In the genomic region with DNA sequence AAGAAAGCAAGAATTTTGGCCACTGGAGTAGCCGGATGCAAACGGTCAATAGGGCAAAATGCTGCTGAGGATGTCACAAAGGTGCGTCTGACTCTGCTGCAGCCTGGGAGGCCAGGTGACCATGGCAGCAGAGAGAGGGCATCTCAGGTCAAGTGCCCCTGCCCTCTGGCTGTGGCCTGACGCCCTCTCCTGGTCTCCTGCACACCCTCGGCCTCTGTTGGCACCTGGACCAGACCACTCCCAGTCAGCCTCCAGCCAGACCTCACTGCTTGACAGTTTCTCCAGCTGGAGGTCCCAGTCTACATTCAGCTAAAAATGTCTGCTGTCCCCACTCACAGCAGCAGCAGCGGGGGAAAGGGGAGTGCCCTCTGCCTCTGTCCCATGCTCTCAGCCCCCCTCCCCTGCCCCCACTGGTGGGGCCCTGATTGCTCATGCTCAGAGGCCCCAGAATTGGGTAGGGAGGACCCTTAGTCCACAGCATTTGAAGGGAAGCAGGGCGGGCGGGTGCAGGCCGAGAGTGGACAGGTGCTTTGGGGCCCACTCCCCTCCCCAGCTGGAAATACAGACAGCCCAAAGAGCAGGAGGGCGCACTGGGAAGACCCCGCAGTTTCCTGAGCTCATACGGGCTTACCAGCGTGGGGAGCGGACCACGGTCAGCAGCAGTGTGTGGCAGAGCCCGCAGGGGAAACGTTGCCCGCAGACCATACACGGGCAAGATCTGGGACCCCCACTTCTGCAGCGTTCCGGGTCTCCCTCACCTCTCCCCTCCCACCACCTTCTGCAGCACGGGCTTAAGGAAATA, we compare ENCODE assay signal across 12 cellular contexts. TPM values are rescaled to one million over a fixed set of nuclear protein-coding genes. Genes with fewer than 3 reads are reported as not detected.
DNase-seq lines count a peak whose midpoint lies in the region; ATAC-seq, FAIRE-seq and TF ChIP-seq lines count a peak whose summit lies in the region.
"Had no signal": no experiment of that assay in that cellular context is flagged by ENCODE, and none has a peak within 500 bp of the region (broad histone marks: within the 10 kb centered on the region; RNA-seq: fewer than 3 reads in every experiment).

No MANE protein-coding gene starts in this region.

- H3K4me1 ChIP-seq in Caco-2, result peaks cover 7% of the 10 kb centered on the region
- peaks cover 4% of the 10 kb centered on the region for H3K4me1 ChIP-seq in astrocyte (ENCODE audit: insufficient read depth, low read length)
- peaks cover 7 to 8% of the 10 kb centered on the region in 2 donors for H3K4me1 ChIP-seq in naive thymus-derived CD4-positive, alpha-beta T cell (ENCODE audit: control insufficient read depth in 2 of 2, insufficient read depth in 2 of 2, low read length in 2 of 2)

- no peak for FAIRE-seq in astrocyte (lab: Jason Lieb, UNC)
- FAIRE-seq: colon, keratinocyte had no signal

- H3K9ac ChIP-seq in astrocyte (ENCODE audit: low read length), result no peak overlapping the region

- H3K9me3 Mint-ChIP-seq in Caco-2 (ENCODE audit: unreplicated experiment) (no peaks in the 10 kb centered on the region), astrocyte (ENCODE audit: unreplicated experiment) (no peaks in the 10 kb centered on the region)
- peaks cover 0 to 2% (median 0%) of the 10 kb centered on the region in 11 donors for H3K9me3 Mint-ChIP-seq in naive thymus-derived CD4-positive, alpha-beta T cell

- H3K27ac ChIP-seq in astrocyte (ENCODE audit: low read depth, low read length), result no peak overlapping the region
- no peak overlapping the region for H3K27ac ChIP-seq in naive thymus-derived CD4-positive, alpha-beta T cell (ENCODE audit: low read depth, low read length)

- peak in 1 of 2 experiments; percentile 36 for TF ChIP-seq CTCF in Caco-2 (IDR thresholded peaks at IDR 0.05; ENCODE audit: insufficient read depth in 1 of 2, low read depth in 1 of 2, low read length in 1 of 2, severe bottlenecking in 1 of 2, unreplicated experiment in 1 of 2)
- TF ChIP-seq CTCF in HFF-Myc (IDR thresholded peaks at IDR 0.05; ENCODE audit: low read depth, low read length, missing control alignments), result no peak
- TF ChIP-seq CTCF in astrocyte (IDR thresholded peaks at IDR 0.05; ENCODE audit: insufficient read depth, low read depth, low read length), result no peak

- H3K36me3 Mint-ChIP-seq in Caco-2 (ENCODE audit: insufficient read depth, unreplicated experiment) (peaks cover 5% of the 10 kb centered on the region), astrocyte (ENCODE audit: low read depth, unreplicated experiment) (peaks cover 3% of the 10 kb centered on the region)
- no peaks in the 10 kb centered on the region for H3K36me3 Mint-ChIP-seq in naive thymus-derived CD4-positive, alpha-beta T cell

- H3K4me3 ChIP-seq in Caco-2 (ENCODE audit: low read depth, low read length), result no peak overlapping the region
- H3K4me3 ChIP-seq in HFF-Myc (replicated peaks; ENCODE audit: low read depth, low read length), result peak overlapping the region; percentile 45
- no peak overlapping the region for H3K4me3 ChIP-seq in astrocyte (ENCODE audit: insufficient read depth, low read depth, low read length)
- H3K4me3 ChIP-seq in naive thymus-derived CD4-positive, alpha-beta T cell (ENCODE audit: low read length), result peak overlapping the region; percentile 64

- H3K27ac Mint-ChIP-seq in Caco-2 (ENCODE audit: unreplicated experiment) (no peak overlapping the region), astrocyte (ENCODE audit: unreplicated experiment) (no peak overlapping the region)
- peak overlapping the region in 2 of 9 donors; percentile 43 to 60 for H3K27ac Mint-ChIP-seq in naive thymus-derived CD4-positive, alpha-beta T cell

- ATAC-seq in naive thymus-derived CD4-positive, alpha-beta T cell, result no peak
- ATAC-seq in GM21390 (IDR thresholded peaks at IDR 0.05; ENCODE audit: unreplicated experiment), result no peak
- no peak for ATAC-seq in HG03159 (IDR thresholded peaks at IDR 0.05; ENCODE audit: unreplicated experiment)
- no peak for ATAC-seq in GM21737 (IDR thresholded peaks at IDR 0.05; ENCODE audit: unreplicated experiment)

- H3K4me3 Mint-ChIP-seq in Caco-2 (ENCODE audit: unreplicated experiment) (peak overlapping the region; percentile 47), astrocyte (ENCODE audit: unreplicated experiment) (peak overlapping the region; percentile 85)
- peak overlapping the region in 9 of 10 donors; percentile 24 to 86 (median 66) for H3K4me3 Mint-ChIP-seq in naive thymus-derived CD4-positive, alpha-beta T cell

- intact Hi-C loops in Caco-2 (cut with micrococcal nuclease; ENCODE audit: unreplicated experiment), result loop anchor here (2.0 kb wide), 1 partner anchor 77 kb away; no protein-coding TSS in a partner anchor
- intact Hi-C loops in naive thymus-derived CD4-positive, alpha-beta T cell (cut with micrococcal nuclease), result loop anchor here (2.0 to 10.0 kb wide), 4 partner anchors 51 to 543 kb away; a partner anchor contains a TSS

- H2AFZ ChIP-seq in astrocyte (ENCODE audit: low read depth, low read length), result no peak overlapping the region

- POLR2A ChIA-PET in Caco-2 (lab: Charles Lee), result no interaction called here
- POLR2A ChIA-PET in naive thymus-derived CD4-positive, alpha-beta T cell (lab: Charles Lee), result no interaction called here

- DNase-seq in Caco-2 (peak in 1 of 2 experiments; percentile 49), HFF-Myc (ENCODE audit: extremely low read depth, low read depth) (no peak), astrocyte (ENCODE audit: low read depth) (no peak)
- DNase-seq in naive thymus-derived CD4-positive, alpha-beta T cell, result no peak
- DNase-seq in activated effector memory CD4-positive, alpha-beta T cell treated with Interleukin-2 at 50 U/mL for 16 hours, result no peak
- DNase-seq: activated CD8-positive, alpha-beta memory T cell treated with anti-CD3 and anti-CD28 coated beads for 24 hours; stimulated activated CD4-positive, alpha-beta T cell treated with anti-CD3 and anti-CD28 coated beads, Interleukin-1b, Interleukin-23, amount 100 ng/mL, for 48 hours had no signal

- H3K4me1 Mint-ChIP-seq in Caco-2 (ENCODE audit: low read depth, unreplicated experiment), result peaks cover 9% of the 10 kb centered on the region
- H3K4me1 Mint-ChIP-seq in astrocyte (ENCODE audit: low read depth, unreplicated experiment), result no peaks in the 10 kb centered on the region
- peaks cover 0 to 15% (median 10%) of the 10 kb centered on the region in 7 donors for H3K4me1 Mint-ChIP-seq in naive thymus-derived CD4-positive, alpha-beta T cell

- no peaks in the 10 kb centered on the region for H3K79me2 ChIP-seq in astrocyte (ENCODE audit: insufficient read depth, low read length)

- H3K36me3 ChIP-seq in Caco-2 (ENCODE audit: control insufficient read depth, insufficient read depth, low read length), result no peaks in the 10 kb centered on the region
- H3K36me3 ChIP-seq in astrocyte (ENCODE audit: insufficient read depth, low read length), result no peaks in the 10 kb centered on the region
- no peaks in the 10 kb centered on the region for H3K36me3 ChIP-seq in naive thymus-derived CD4-positive, alpha-beta T cell (ENCODE audit: control insufficient read depth in 2 of 3, insufficient read depth in 3 of 3, low read length in 3 of 3)

- CTCF ChIA-PET in Caco-2 (lab: Charles Lee), result interaction anchor here (1.5 kb wide), 1 partner anchor 159 kb away, joined by 3 read pairs; no protein-coding TSS in a partner anchor
- CTCF ChIA-PET in naive thymus-derived CD4-positive, alpha-beta T cell (lab: Charles Lee), result interaction anchor here (0.6 kb wide), 1 partner anchor 77 kb away, joined by 3 read pairs; no protein-coding TSS in a partner anchor

- H3K27me3 Mint-ChIP-seq in Caco-2 (ENCODE audit: insufficient read depth, unreplicated experiment), result no peaks in the 10 kb centered on the region
- H3K27me3 Mint-ChIP-seq in astrocyte (ENCODE audit: low read depth, unreplicated experiment), result peaks cover 9% of the 10 kb centered on the region
- H3K27me3 Mint-ChIP-seq in naive thymus-derived CD4-positive, alpha-beta T cell, result peaks cover 18 to 51% (median 21%) of the 10 kb centered on the region in 5 donors

- BruUV-seq in Caco-2 (replicated peaks; lab: Mats Ljungman, UMichigan), result no TSS peak

- H4K20me1 ChIP-seq in astrocyte (ENCODE audit: insufficient read depth, low read length), result no peaks in the 10 kb centered on the region

- no peaks in the 10 kb centered on the region for H3K9me3 ChIP-seq in Caco-2
- H3K9me3 ChIP-seq in astrocyte (ENCODE audit: insufficient read depth, low read depth, low read length), result no peaks in the 10 kb centered on the region
- no peaks in the 10 kb centered on the region for H3K9me3 ChIP-seq in naive thymus-derived CD4-positive, alpha-beta T cell (ENCODE audit: control insufficient read depth in 2 of 3, low read length in 3 of 3)

- H3K27me3 ChIP-seq in Caco-2 (replicated peaks; ENCODE audit: control insufficient read depth, insufficient read depth, low read length) (no peaks in the 10 kb centered on the region), astrocyte (ENCODE audit: insufficient read depth, low read length) (peaks cover 15% of the 10 kb centered on the region)
- no peaks in the 10 kb centered on the region for H3K27me3 ChIP-seq in naive thymus-derived CD4-positive, alpha-beta T cell (ENCODE audit: control insufficient read depth in 2 of 2, insufficient read depth in 2 of 2, low read length in 2 of 2)

- peak overlapping the region; percentile 90 for H3K4me2 ChIP-seq in astrocyte (ENCODE audit: low read length)

RNA-seq across cellular contexts. Expression of a gene that starts 1.6 kb away (rescaled TPM):
- 32.8 and 35.9 TPM in 2 replicates for total RNA-seq in Caco-2 (2022)
- 3.9 and 7.1 TPM in 2 replicates for total RNA-seq in astrocyte
- total RNA-seq in naive thymus-derived CD4-positive, alpha-beta T cell, result under 1 TPM in 3 of 5 experiments, not detected in 2; 0.27 to 0.51 (median 0.30) TPM
- polyA plus RNA-seq in naive thymus-derived CD4-positive, alpha-beta T cell, result not detected

Comparison
In these comparisons a context has a peak if more than half of its experiments do, and no peak if none do; other contexts are left out.
1. H3K4me3 ChIP-seq: peak in HFF-Myc (single experiment) and naive thymus-derived CD4-positive, alpha-beta T cell (single experiment); none in Caco-2 (single experiment) and astrocyte (single experiment).
2. Peak in every context shown above with its lines, with median percentiles within 50 percentile points of each other: H3K4me3 Mint-ChIP-seq.